ENCODE assay signal across 36 cellular contexts in genomic region chr1:209037064-209037463, GRCh38.
"Had no signal": no experiment of that assay in that cellular context is flagged by ENCODE, and none has a peak within 500 bp of the region (broad histone marks: within the 10 kb centered on the region; RNA-seq: fewer than 3 reads in every experiment).

No MANE protein-coding gene starts in this region.

- H3K4me3 ChIP-seq: MG63 had no signal

- H3K36me3 ChIP-seq: MG63 had no signal

- DNase-seq: Karpas-422, Kasumi-1, MG63, MM.1S, MV-4-11, NCI-H1048, NCI-H1092, NCI-H1092 treated with DMSO at 0.1 percent for 48 hours, NCI-H1105, NCI-H1105 treated with DMSO at 0.1 percent for 48 hours, NCI-H1417, NCI-H1417 treated with DMSO at 0.1 percent for 48 hours, NCI-H1436, NCI-H1436 treated with DMSO at 0.1 percent for 48 hours, NCI-H146, NCI-H1694, NCI-H1694 treated with DMSO at 0.1 percent for 48 hours, NCI-H187, NCI-H187 treated with DMSO at 0.1 percent for 48 hours, NCI-H1930, NCI-H2029, NCI-H2029 treated with DMSO at 0.1 percent for 48 hours, NCI-H2081, NCI-H2081 treated with DMSO at 0.1 percent for 48 hours, NCI-H2107, NCI-H2171, NCI-H2171 treated with DMSO at 0.1 percent for 48 hours, NCI-H2227 treated with DMSO at 0.1 percent for 48 hours, NCI-H226, NCI-H345, NCI-H446, NCI-H446 treated with DMSO at 0.1 percent for 48 hours, NCI-H510A, NCI-H510A treated with DMSO at 0.1 percent for 48 hours, NCI-H524, NCI-H524 treated with DMSO at 0.1 percent for 48 hours had no signal

- H3K27me3 ChIP-seq: MG63 had no signal
